Comparison of ENCODE assay signal across 8 cellular contexts in the genomic region with DNA sequence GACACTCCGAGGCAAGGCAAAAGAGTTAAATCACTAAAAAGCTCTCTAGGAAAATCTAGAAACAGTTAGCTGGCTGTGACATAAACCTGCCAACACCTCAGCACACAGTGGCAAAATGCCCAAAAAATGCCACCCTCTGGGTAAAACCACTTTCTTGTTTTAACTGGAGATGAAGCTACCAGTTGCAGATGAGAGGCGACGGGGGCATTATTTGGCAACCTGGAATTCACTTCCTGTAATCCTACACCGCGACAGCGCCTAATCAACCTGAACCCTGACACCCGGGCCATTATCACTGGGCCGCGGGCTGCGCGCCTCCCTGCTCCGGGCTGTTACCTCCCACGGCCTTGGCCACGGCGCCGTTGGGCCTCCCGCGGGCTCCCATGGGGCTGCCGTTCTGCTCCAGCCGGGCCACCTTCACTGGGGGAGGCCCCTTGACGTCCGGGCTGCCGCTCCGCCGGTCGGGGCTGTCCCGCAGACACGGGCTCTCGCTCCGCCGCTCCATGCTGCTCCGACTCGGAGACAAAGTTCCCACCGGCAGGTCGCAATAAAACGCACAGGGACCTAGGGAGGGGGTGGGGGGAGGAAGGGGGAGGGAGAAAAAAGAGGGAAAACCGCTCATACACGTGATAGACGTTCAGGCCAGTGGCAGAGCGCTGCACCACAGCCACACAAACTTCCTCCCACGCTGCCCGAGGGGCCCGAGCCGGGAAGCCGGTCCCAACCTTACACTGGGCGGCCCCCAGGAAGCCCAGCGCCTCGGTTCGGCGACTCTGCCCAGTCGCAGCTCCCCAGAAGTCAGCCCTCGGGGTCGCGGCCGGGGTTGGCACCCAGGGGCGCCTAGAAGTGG. TPM values are rescaled to one million over a fixed set of nuclear protein-coding genes. Genes with fewer than 3 reads are reported as not detected.
DNase-seq lines count a peak whose midpoint lies in the region; ATAC-seq and TF ChIP-seq lines count a peak whose summit lies in the region.

No MANE protein-coding gene starts in this region.

- H3K9me3 Mint-ChIP-seq in activated CD4-positive, alpha-beta memory T cell treated with anti-CD3 and anti-CD28 coated beads for 36 hours: no peaks in the 10 kb centered on the region
- H3K9me3 Mint-ChIP-seq in activated CD4-positive, alpha-beta memory T cell treated with anti-CD3 and anti-CD28 coated beads, Interleukin-2, amount 10 ng/mL, durations not matched to agents 7 days and 5 days: no peaks in the 10 kb centered on the region
- H3K9me3 Mint-ChIP-seq in activated T-helper 17 cell treated with anti-CD3 and anti-CD28 coated beads, Interleukin-2, amount 50 U/mL, for 72 hours: no peaks in the 10 kb centered on the region

- peak overlapping the region; percentile 18 for H3K4me3 Mint-ChIP-seq in activated CD4-positive, alpha-beta memory T cell treated with anti-CD3 and anti-CD28 coated beads for 36 hours
- no peak overlapping the region for H3K4me3 Mint-ChIP-seq in activated CD4-positive, alpha-beta memory T cell treated with anti-CD3 and anti-CD28 coated beads, Interleukin-2, amount 10 ng/mL, durations not matched to agents 7 days and 5 days
- H3K4me3 Mint-ChIP-seq in activated T-helper 17 cell treated with anti-CD3 and anti-CD28 coated beads, Interleukin-2, amount 50 U/mL, for 72 hours: peak overlapping the region; percentile 70

- peak; percentile 30 for DNase-seq in activated CD4-positive, alpha-beta memory T cell treated with anti-CD3 and anti-CD28 coated beads for 36 hours
- DNase-seq in activated CD4-positive, alpha-beta memory T cell treated with anti-CD3 and anti-CD28 coated beads, Interleukin-2, amount 10 ng/mL, durations not matched to agents 7 days and 5 days: no peak
- DNase-seq in NCI-H1436 (lab: John Stamatoyannopoulos, UW) (peak; percentile 56), kidney epithelial cell (ENCODE audit: low read depth) (no peak)

- no peak overlapping the region for H3K27ac ChIP-seq in urinary bladder (ENCODE audit: low read depth)

- WGBS in urinary bladder: 11% methylated on average over 56 of the region's 56 CpGs

- intact Hi-C loops in activated CD4-positive, alpha-beta memory T cell treated with anti-CD3 and anti-CD28 coated beads for 36 hours (cut with micrococcal nuclease): loop anchor here (2.0 to 10.0 kb wide), 4 partner anchors 15 to 1751 kb away; a partner anchor contains a TSS

- POLR2A ChIA-PET in activated CD4-positive, alpha-beta memory T cell treated with anti-CD3 and anti-CD28 coated beads for 36 hours (lab: Charles Lee): no interaction called here
- POLR2A ChIA-PET in activated CD4-positive, alpha-beta memory T cell treated with anti-CD3 and anti-CD28 coated beads, Interleukin-2, amount 10 ng/mL, durations not matched to agents 7 days and 5 days (lab: Charles Lee): no interaction called here

- peak; percentile 19 for ATAC-seq in activated T-helper 17 cell treated with anti-CD3 and anti-CD28 coated beads, Interleukin-2, amount 50 U/mL, for 72 hours (replicated peaks)
- ATAC-seq in GM21528 (IDR thresholded peaks at IDR 0.05; ENCODE audit: low FRiP score, unreplicated experiment): no peak
- no peak for ATAC-seq in GM21381 (IDR thresholded peaks at IDR 0.05; ENCODE audit: unreplicated experiment)

- no peak for TF ChIP-seq CTCF in kidney epithelial cell (IDR thresholded peaks at IDR 0.05; ENCODE audit: insufficient read depth, low read length, poor library complexity, severe bottlenecking)

- peak overlapping the region; percentile 86 for H3K4me3 ChIP-seq in kidney epithelial cell (ENCODE audit: low read depth, low read length)
- peak overlapping the region; percentile 10 for H3K4me3 ChIP-seq in urinary bladder (ENCODE audit: low read depth, low read length)

- peaks cover 2% of the 10 kb centered on the region for H3K36me3 Mint-ChIP-seq in activated CD4-positive, alpha-beta memory T cell treated with anti-CD3 and anti-CD28 coated beads for 36 hours
- H3K36me3 Mint-ChIP-seq in activated CD4-positive, alpha-beta memory T cell treated with anti-CD3 and anti-CD28 coated beads, Interleukin-2, amount 10 ng/mL, durations not matched to agents 7 days and 5 days (ENCODE audit: low read depth): peaks cover 13% of the 10 kb centered on the region
- peaks cover 9% of the 10 kb centered on the region for H3K36me3 Mint-ChIP-seq in activated T-helper 17 cell treated with anti-CD3 and anti-CD28 coated beads, Interleukin-2, amount 50 U/mL, for 72 hours (ENCODE audit: low read depth)

- H3K36me3 ChIP-seq in kidney epithelial cell (ENCODE audit: control insufficient read depth, insufficient read depth, low read length): no peaks in the 10 kb centered on the region
- H3K36me3 ChIP-seq in urinary bladder (ENCODE audit: insufficient read depth): no peaks in the 10 kb centered on the region

- peaks cover 8% of the 10 kb centered on the region for H3K27me3 ChIP-seq in kidney epithelial cell (ENCODE audit: control insufficient read depth, insufficient read depth, low read length)

- H3K4me1 Mint-ChIP-seq in activated CD4-positive, alpha-beta memory T cell treated with anti-CD3 and anti-CD28 coated beads for 36 hours (ENCODE audit: low read depth): peaks cover 27% of the 10 kb centered on the region
- peaks cover 24% of the 10 kb centered on the region for H3K4me1 Mint-ChIP-seq in activated CD4-positive, alpha-beta memory T cell treated with anti-CD3 and anti-CD28 coated beads, Interleukin-2, amount 10 ng/mL, durations not matched to agents 7 days and 5 days
- H3K4me1 Mint-ChIP-seq in activated T-helper 17 cell treated with anti-CD3 and anti-CD28 coated beads, Interleukin-2, amount 50 U/mL, for 72 hours: peaks cover 5% of the 10 kb centered on the region

- CTCF ChIA-PET in activated CD4-positive, alpha-beta memory T cell treated with anti-CD3 and anti-CD28 coated beads for 36 hours (lab: Charles Lee): interaction anchor here (1.0 kb wide), 1 partner anchor 9 kb away, joined by 4 read pairs; no protein-coding TSS in a partner anchor
- CTCF ChIA-PET in activated CD4-positive, alpha-beta memory T cell treated with anti-CD3 and anti-CD28 coated beads, Interleukin-2, amount 10 ng/mL, durations not matched to agents 7 days and 5 days (lab: Charles Lee): no interaction called here

- H3K4me1 ChIP-seq in urinary bladder (ENCODE audit: insufficient read depth): no peaks in the 10 kb centered on the region

- H3K27me3 Mint-ChIP-seq in activated CD4-positive, alpha-beta memory T cell treated with anti-CD3 and anti-CD28 coated beads for 36 hours: peaks cover 51% of the 10 kb centered on the region
- H3K27me3 Mint-ChIP-seq in activated CD4-positive, alpha-beta memory T cell treated with anti-CD3 and anti-CD28 coated beads, Interleukin-2, amount 10 ng/mL, durations not matched to agents 7 days and 5 days: peaks cover 59% of the 10 kb centered on the region
- peaks cover 36% of the 10 kb centered on the region for H3K27me3 Mint-ChIP-seq in activated T-helper 17 cell treated with anti-CD3 and anti-CD28 coated beads, Interleukin-2, amount 50 U/mL, for 72 hours

- no peak overlapping the region for H3K27ac Mint-ChIP-seq in activated CD4-positive, alpha-beta memory T cell treated with anti-CD3 and anti-CD28 coated beads for 36 hours
- no peak overlapping the region for H3K27ac Mint-ChIP-seq in activated CD4-positive, alpha-beta memory T cell treated with anti-CD3 and anti-CD28 coated beads, Interleukin-2, amount 10 ng/mL, durations not matched to agents 7 days and 5 days
- no peak overlapping the region for H3K27ac Mint-ChIP-seq in activated T-helper 17 cell treated with anti-CD3 and anti-CD28 coated beads, Interleukin-2, amount 50 U/mL, for 72 hours

RNA-seq across cellular contexts. Expression of a gene that starts 2.0 kb away (rescaled TPM):
- total RNA-seq in activated CD4-positive, alpha-beta memory T cell treated with anti-CD3 and anti-CD28 coated beads for 36 hours: under 1 TPM; 0.17 to 0.19 TPM
- total RNA-seq in activated CD4-positive, alpha-beta memory T cell treated with anti-CD3 and anti-CD28 coated beads, Interleukin-2, amount 10 ng/mL, durations not matched to agents 7 days and 5 days: under 1 TPM; 0.13 to 0.18 TPM
- under 1 TPM in 1 of 2 donors, not detected in 1; 0.15 TPM for total RNA-seq in activated T-helper 17 cell treated with anti-CD3 and anti-CD28 coated beads, Interleukin-2, amount 50 U/mL, for 72 hours
- total RNA-seq in kidney epithelial cell: 5.3 and 5.5 TPM in 2 replicates
- 3.5 TPM for total RNA-seq in urinary bladder
- 1.7 TPM for polyA plus RNA-seq in urinary bladder

Comparison
In these comparisons a context has a peak if more than half of its experiments do, and no peak if none do; other contexts are left out.
1. DNase-seq: peak in activated CD4-positive, alpha-beta memory T cell treated with anti-CD3 and anti-CD28 coated beads for 36 hours (single experiment) and NCI-H1436 (single experiment); none in activated CD4-positive, alpha-beta memory T cell treated with anti-CD3 and anti-CD28 coated beads, Interleukin-2, amount 10 ng/mL, durations not matched to agents 7 days and 5 days (single experiment) and kidney epithelial cell (single experiment).